ENCODE assay signal across 26 cellular contexts in genomic region chr4:174590336-174590735, GRCh38.
"Had no signal": no experiment of that assay in that cellular context is flagged by ENCODE, and none has a peak within 500 bp of the region (broad histone marks: within the 10 kb centered on the region; RNA-seq: fewer than 3 reads in every experiment).

No MANE protein-coding gene starts in this region.

- H3K4me1 Mint-ChIP-seq: mesothelial cell of epicardium; nephron progenitor cell; stimulated activated naive B cell treated with anti-CD40 and anti-IgM and Interleukin-4, amounts not matched to agents 10 μg/mL and 1 μg/mL and 100 μg/mL, for 72 hours had no signal

- ATAC-seq: right lobe of liver; stimulated activated naive B cell treated with anti-CD40 and anti-IgM and Interleukin-4, amounts not matched to agents 10 μg/mL and 1 μg/mL and 100 μg/mL, for 72 hours; stimulated activated naive CD8-positive, alpha-beta T cell treated with anti-CD3 and anti-CD28 coated beads, Interleukin-15, Interleukin-2, amounts not matched to agents 100 U/mL and 50 U/mL, for 24 hours had no signal

- H3K27ac Mint-ChIP-seq: mesothelial cell of epicardium; naive B cell; nephron progenitor cell; neural progenitor cell; progenitor cell of endocrine pancreas; stimulated activated naive B cell treated with anti-CD40 and anti-IgM and Interleukin-4, amounts not matched to agents 10 μg/mL and 1 μg/mL and 100 μg/mL, for 72 hours had no signal

- H3K4me1 ChIP-seq: neural progenitor cell, right lobe of liver, testis, thyroid gland, transverse colon, vagina had no signal

- H3K36me3 Mint-ChIP-seq: immature natural killer cell; mesothelial cell of epicardium; naive B cell; natural killer cell; neural progenitor cell; stimulated activated naive B cell treated with anti-CD40 and anti-IgM and Interleukin-4, amounts not matched to agents 10 μg/mL and 1 μg/mL and 100 μg/mL, for 72 hours had no signal

- H3K9me3 ChIP-seq: left ventricle myocardium inferior, ovary, right atrium auricular region, right lobe of liver, stomach, testis, thyroid gland, transverse colon, upper lobe of left lung, vagina had no signal

- H3K27ac ChIP-seq: left ventricle myocardium inferior, neural progenitor cell, ovary, right atrium auricular region, right lobe of liver, testis, thyroid gland, transverse colon, vagina had no signal

- H3K27me3 Mint-ChIP-seq: naive B cell; progenitor cell of endocrine pancreas; stimulated activated naive B cell treated with anti-CD40 and anti-IgM and Interleukin-4, amounts not matched to agents 10 μg/mL and 1 μg/mL and 100 μg/mL, for 72 hours had no signal

- H3K36me3 ChIP-seq: left ventricle myocardium inferior, neural progenitor cell, ovary, right atrium auricular region, right lobe of liver, stomach, thyroid gland, transverse colon, upper lobe of left lung, vagina had no signal

- H3K4me3 Mint-ChIP-seq: mesothelial cell of epicardium; naive B cell; nephron progenitor cell; neural progenitor cell; stimulated activated naive B cell treated with anti-CD40 and anti-IgM and Interleukin-4, amounts not matched to agents 10 μg/mL and 1 μg/mL and 100 μg/mL, for 72 hours had no signal

- DNase-seq: hypothalamus; islet precursor cell; left ventricle myocardium inferior; naive B cell; natural killer cell; nephron progenitor cell; ovary; right lobe of liver; stimulated activated CD4-positive, alpha-beta T cell treated with anti-CD3 and anti-CD28 coated beads, Interleukin-12 subunit alpha, Interleukin-12 subunit beta, amount 100 ng/mL, for 4 hours; stimulated activated CD4-positive, alpha-beta T cell treated with anti-CD3 and anti-CD28 coated beads, Interleukin-15, amount 100 ng/mL, for 24 hours; stimulated activated CD4-positive, alpha-beta T cell treated with anti-CD3 and anti-CD28 coated beads, Interleukin-2, amount 100 ng/mL, for 24 hours; stimulated activated CD4-positive, alpha-beta T cell treated with anti-CD3 and anti-CD28 coated beads, Interleukin-4, amount 100 ng/mL, for 1 hour; stimulated activated naive B cell treated with anti-CD40 and anti-IgM and Interleukin-4, amounts not matched to agents 10 μg/mL and 1 μg/mL and 100 μg/mL, for 72 hours; stimulated activated naive CD8-positive, alpha-beta T cell treated with anti-CD3 and anti-CD28 coated beads, Interleukin-15, Interleukin-2, amounts not matched to agents 100 U/mL and 50 U/mL, for 24 hours; stomach; testis; thyroid gland; transverse colon; upper lobe of left lung had no signal

- H3K9me3 Mint-ChIP-seq: natural killer cell had no signal

- H3K4me3 ChIP-seq: left ventricle myocardium inferior, lung, neural progenitor cell, ovary, right atrium auricular region, right lobe of liver, stomach, testis, thyroid gland, transverse colon, upper lobe of left lung, vagina had no signal

- H3K27me3 ChIP-seq: neural progenitor cell, ovary, right atrium auricular region, right lobe of liver, stomach, testis, thyroid gland, transverse colon, upper lobe of left lung, vagina had no signal
